1 cellular context compared by ENCODE assay signal in the genomic region with DNA sequence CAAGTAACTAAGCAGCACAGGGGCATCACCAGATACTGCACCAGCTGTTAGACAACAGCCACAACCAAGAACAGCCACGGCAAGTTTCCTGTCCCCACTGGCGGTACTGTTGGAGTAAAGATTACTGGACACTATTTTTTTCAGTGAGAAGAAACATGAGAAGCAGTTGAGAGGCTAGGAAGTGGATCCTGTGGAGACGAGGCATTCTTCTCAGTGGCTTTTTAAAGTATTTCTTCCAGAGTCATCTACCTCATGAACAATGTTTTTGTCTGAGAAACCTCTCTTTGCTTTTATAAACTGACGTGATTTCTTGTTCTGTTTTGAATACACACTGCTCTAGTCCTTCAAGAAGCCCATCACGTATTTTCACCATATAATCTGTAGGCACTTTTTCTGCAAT.
TF ChIP-seq lines count a peak whose summit lies in the region.

No MANE protein-coding gene starts in this region.

TF ChIP-seq in WTC11, 78 proteins besides CTCF, POLR2A, EP300 and RAD21 (continued from another document):
- TF ChIP-seq, protein P1, sequence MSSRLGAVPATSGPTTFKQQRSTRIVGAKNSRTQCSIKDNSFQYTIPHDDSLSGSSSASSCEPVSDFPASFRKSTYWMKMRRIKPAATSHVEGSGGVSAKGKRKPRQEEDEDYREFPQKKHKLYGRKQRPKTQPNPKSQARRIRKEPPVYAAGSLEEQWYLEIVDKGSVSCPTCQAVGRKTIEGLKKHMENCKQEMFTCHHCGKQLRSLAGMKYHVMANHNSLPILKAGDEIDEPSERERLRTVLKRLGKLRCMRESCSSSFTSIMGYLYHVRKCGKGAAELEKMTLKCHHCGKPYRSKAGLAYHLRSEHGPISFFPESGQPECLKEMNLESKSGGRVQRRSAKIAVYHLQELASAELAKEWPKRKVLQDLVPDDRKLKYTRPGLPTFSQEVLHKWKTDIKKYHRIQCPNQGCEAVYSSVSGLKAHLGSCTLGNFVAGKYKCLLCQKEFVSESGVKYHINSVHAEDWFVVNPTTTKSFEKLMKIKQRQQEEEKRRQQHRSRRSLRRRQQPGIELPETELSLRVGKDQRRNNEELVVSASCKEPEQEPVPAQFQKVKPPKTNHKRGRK (CRISPR knock-in tag; IDR thresholded peaks at IDR 0.05; ENCODE audit: borderline replicate concordance), result no peak
- TF ChIP-seq, protein P2, sequence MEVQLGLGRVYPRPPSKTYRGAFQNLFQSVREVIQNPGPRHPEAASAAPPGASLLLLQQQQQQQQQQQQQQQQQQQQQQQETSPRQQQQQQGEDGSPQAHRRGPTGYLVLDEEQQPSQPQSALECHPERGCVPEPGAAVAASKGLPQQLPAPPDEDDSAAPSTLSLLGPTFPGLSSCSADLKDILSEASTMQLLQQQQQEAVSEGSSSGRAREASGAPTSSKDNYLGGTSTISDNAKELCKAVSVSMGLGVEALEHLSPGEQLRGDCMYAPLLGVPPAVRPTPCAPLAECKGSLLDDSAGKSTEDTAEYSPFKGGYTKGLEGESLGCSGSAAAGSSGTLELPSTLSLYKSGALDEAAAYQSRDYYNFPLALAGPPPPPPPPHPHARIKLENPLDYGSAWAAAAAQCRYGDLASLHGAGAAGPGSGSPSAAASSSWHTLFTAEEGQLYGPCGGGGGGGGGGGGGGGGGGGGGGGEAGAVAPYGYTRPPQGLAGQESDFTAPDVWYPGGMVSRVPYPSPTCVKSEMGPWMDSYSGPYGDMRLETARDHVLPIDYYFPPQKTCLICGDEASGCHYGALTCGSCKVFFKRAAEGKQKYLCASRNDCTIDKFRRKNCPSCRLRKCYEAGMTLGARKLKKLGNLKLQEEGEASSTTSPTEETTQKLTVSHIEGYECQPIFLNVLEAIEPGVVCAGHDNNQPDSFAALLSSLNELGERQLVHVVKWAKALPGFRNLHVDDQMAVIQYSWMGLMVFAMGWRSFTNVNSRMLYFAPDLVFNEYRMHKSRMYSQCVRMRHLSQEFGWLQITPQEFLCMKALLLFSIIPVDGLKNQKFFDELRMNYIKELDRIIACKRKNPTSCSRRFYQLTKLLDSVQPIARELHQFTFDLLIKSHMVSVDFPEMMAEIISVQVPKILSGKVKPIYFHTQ (CRISPR knock-in tag; IDR thresholded peaks at IDR 0.05), result no peak
- TF ChIP-seq, protein P3, sequence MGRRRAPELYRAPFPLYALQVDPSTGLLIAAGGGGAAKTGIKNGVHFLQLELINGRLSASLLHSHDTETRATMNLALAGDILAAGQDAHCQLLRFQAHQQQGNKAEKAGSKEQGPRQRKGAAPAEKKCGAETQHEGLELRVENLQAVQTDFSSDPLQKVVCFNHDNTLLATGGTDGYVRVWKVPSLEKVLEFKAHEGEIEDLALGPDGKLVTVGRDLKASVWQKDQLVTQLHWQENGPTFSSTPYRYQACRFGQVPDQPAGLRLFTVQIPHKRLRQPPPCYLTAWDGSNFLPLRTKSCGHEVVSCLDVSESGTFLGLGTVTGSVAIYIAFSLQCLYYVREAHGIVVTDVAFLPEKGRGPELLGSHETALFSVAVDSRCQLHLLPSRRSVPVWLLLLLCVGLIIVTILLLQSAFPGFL (CRISPR knock-in tag; IDR thresholded peaks at IDR 0.05; ENCODE audit: borderline replicate concordance), result no peak
TF ChIP-seq in WTC11: peak in this region for 0.
